In genomic region chr20:2509794-2510193, GRCh38 we compare ENCODE assay signal across 2 cellular contexts.
TF ChIP-seq lines count a peak whose summit lies in the region.

No MANE protein-coding gene starts in this region.

TF ChIP-seq in IMR-90, 13 proteins besides CTCF, POLR2A, EP300 and RAD21:
- TF ChIP-seq USF2 (IDR thresholded peaks at IDR 0.05; ENCODE audit: low read depth, low read length) (no peak), CEBPB (IDR thresholded peaks at IDR 0.05; ENCODE audit: low read depth, low read length) (no peak), MXI1 (IDR thresholded peaks at IDR 0.05; ENCODE audit: borderline replicate concordance, low read depth, low read length) (no peak), NFE2L2 (IDR thresholded peaks at IDR 0.05; ENCODE audit: low read depth, low read length) (no peak), SMC3 (IDR thresholded peaks at IDR 0.05; ENCODE audit: low read depth, low read length) (no peak)

TF ChIP-seq in neural cell, 6 proteins besides CTCF, POLR2A, EP300 and RAD21:
- TF ChIP-seq SMC3 (conservative IDR thresholded peaks at IDR 0.05; ENCODE audit: poor library complexity): no peak
- no peak for TF ChIP-seq TAF1 (IDR thresholded peaks at IDR 0.05; ENCODE audit: low read depth)
- TF ChIP-seq POLR2AphosphoS5 (IDR thresholded peaks at IDR 0.05): no peak
- no peak for TF ChIP-seq EZH2 (IDR thresholded peaks at IDR 0.05; ENCODE audit: borderline replicate concordance, insufficient read depth, low read length, poor library complexity, severe bottlenecking)
- TF ChIP-seq MXI1 (conservative IDR thresholded peaks at IDR 0.05; ENCODE audit: poor library complexity, severe bottlenecking): no peak
- no peak for TF ChIP-seq REST (IDR thresholded peaks at IDR 0.05; ENCODE audit: borderline replicate concordance)
